In the genomic region with DNA sequence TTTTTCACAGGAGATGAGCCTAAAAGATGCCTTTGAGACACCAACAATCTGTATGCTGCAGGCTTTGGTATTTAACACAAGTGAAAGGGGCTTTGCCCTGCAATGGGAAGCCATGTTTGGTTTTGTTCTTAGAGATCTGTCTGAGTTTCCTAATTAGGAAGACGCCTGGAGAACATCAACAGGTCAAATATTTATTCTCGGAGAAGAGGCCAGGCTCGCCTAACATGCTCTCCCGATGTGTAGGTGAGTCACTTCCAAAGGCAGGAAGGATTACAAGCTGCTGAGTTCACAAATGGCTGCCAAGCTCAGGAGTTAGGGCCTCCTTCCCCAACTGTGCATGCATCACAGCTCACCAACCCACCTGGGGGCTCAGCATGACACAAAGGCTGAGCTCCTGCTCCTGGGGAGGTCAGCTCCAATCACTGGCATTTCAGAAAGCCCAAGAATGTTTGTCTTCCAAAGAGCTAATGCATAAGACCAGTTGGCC, we compare ENCODE assay signal across 13 cellular contexts.
DNase-seq lines count a peak whose midpoint lies in the region; ATAC-seq, FAIRE-seq and TF ChIP-seq lines count a peak whose summit lies in the region.
"Had no signal": no experiment of that assay in that cellular context is flagged by ENCODE, and none has a peak within 500 bp of the region (broad histone marks: within the 10 kb centered on the region; RNA-seq: fewer than 3 reads in every experiment).

No MANE protein-coding gene starts in this region.

- H3K36me3 ChIP-seq in heart left ventricle (no peaks in the 10 kb centered on the region), right atrium auricular region (no peaks in the 10 kb centered on the region), lower lobe of right lung (no peaks in the 10 kb centered on the region), vagina (no peaks in the 10 kb centered on the region)
- H3K36me3 ChIP-seq: BE2C had no signal

- H3K4me1 ChIP-seq in heart left ventricle, result peaks cover 0 to 20% (median 8%) of the 10 kb centered on the region in 12 donors
- H3K4me1 ChIP-seq in right atrium auricular region, result peaks cover 0 to 15% of the 10 kb centered on the region in 2 donors
- peaks cover 35% of the 10 kb centered on the region for H3K4me1 ChIP-seq in lower lobe of right lung
- H3K4me1 ChIP-seq in vagina, result peaks cover 35% of the 10 kb centered on the region

- H3K27me3 Mint-ChIP-seq in chondrocyte (ENCODE audit: low read depth) (no peaks in the 10 kb centered on the region), endothelial cell (ENCODE audit: unreplicated experiment) (peaks cover 4% of the 10 kb centered on the region)
- H3K27me3 Mint-ChIP-seq: dendritic cell treated with granulocyte-macrophage colony-stimulating factor and Interleukin-4, amounts not matched to agents 40 ng/mL and 50 ng/mL, for 4 days had no signal

- no peaks in the 10 kb centered on the region for H3K9me3 Mint-ChIP-seq in chondrocyte (ENCODE audit: low read depth)
- H3K9me3 Mint-ChIP-seq in endothelial cell (ENCODE audit: unreplicated experiment), result no peaks in the 10 kb centered on the region
- H3K9me3 Mint-ChIP-seq: dendritic cell treated with granulocyte-macrophage colony-stimulating factor and Interleukin-4, amounts not matched to agents 40 ng/mL and 50 ng/mL, for 4 days had no signal

- no peak overlapping the region for H3K4me3 ChIP-seq in heart left ventricle
- H3K4me3 ChIP-seq in right atrium auricular region, result no peak overlapping the region
- H3K4me3 ChIP-seq in lower lobe of right lung, result no peak overlapping the region
- no peak overlapping the region for H3K4me3 ChIP-seq in vagina

- DNase-seq in heart left ventricle (no peak), right atrium auricular region (ENCODE audit: low spot score) (no peak), chondrocyte (ENCODE audit: low spot score) (no peak), lower lobe of right lung (no peak), vagina (ENCODE audit: extremely low spot score in 2 of 2) (no peak), H54 (ENCODE audit: insufficient read length, low spot score) (no peak), endothelial cell (ENCODE audit: low spot score) (no peak)
- DNase-seq in stimulated activated CD4-positive, alpha-beta T cell treated with anti-CD3 and anti-CD28 coated beads, Interleukin-2, amount 100 ng/mL, for 24 hours, result no peak
- DNase-seq: activated CD8-positive, alpha-beta memory T cell treated with anti-CD3 and anti-CD28 coated beads for 24 hours; BE2C; Kasumi-1 had no signal

- ATAC-seq in heart left ventricle (peak in 3 of 4 donors; percentile 17 to 28 (median 21)), lower lobe of right lung (peak; percentile 73 to 86)

- H3K36me3 Mint-ChIP-seq in chondrocyte (ENCODE audit: low read depth) (no peaks in the 10 kb centered on the region), endothelial cell (ENCODE audit: low read depth, unreplicated experiment) (no peaks in the 10 kb centered on the region)

- H3K27ac ChIP-seq in heart left ventricle (peak overlapping the region in 1 of 12 donors; percentile 75), right atrium auricular region (no peak overlapping the region), lower lobe of right lung (peak overlapping the region; percentile 81), vagina (peak overlapping the region; percentile 49)

- intact Hi-C loops in heart left ventricle (cut with DNase I), result no loop called here
- intact Hi-C loops in lower lobe of right lung (cut with DNase I), result no loop called here
- intact Hi-C loops in vagina (cut with DNase I), result no loop called here

- H3K9me3 ChIP-seq in heart left ventricle (no peaks in the 10 kb centered on the region), right atrium auricular region (no peaks in the 10 kb centered on the region), lower lobe of right lung (no peaks in the 10 kb centered on the region), vagina (no peaks in the 10 kb centered on the region)
- H3K9me3 ChIP-seq: BE2C had no signal

- H3K4me3 Mint-ChIP-seq in chondrocyte (ENCODE audit: unreplicated experiment) (no peak overlapping the region), endothelial cell (ENCODE audit: unreplicated experiment) (no peak overlapping the region)
- H3K4me3 Mint-ChIP-seq: dendritic cell treated with granulocyte-macrophage colony-stimulating factor and Interleukin-4, amounts not matched to agents 40 ng/mL and 50 ng/mL, for 4 days had no signal

- no peak for FAIRE-seq in H54 (lab: Jason Lieb, UNC)
- FAIRE-seq: GM18507 had no signal

- TF ChIP-seq CTCF in heart left ventricle (IDR thresholded peaks at IDR 0.05), result no peak
- no peak for TF ChIP-seq CTCF in right atrium auricular region (IDR thresholded peaks at IDR 0.05)
- no peak for TF ChIP-seq CTCF in chondrocyte (IDR thresholded peaks at IDR 0.05)
- TF ChIP-seq CTCF in lower lobe of right lung (IDR thresholded peaks at IDR 0.05), result no peak
- no peak for TF ChIP-seq CTCF in vagina (IDR thresholded peaks at IDR 0.05)
- no peak for TF ChIP-seq CTCF in endothelial cell (IDR thresholded peaks at IDR 0.05; ENCODE audit: unreplicated experiment)

- TF ChIP-seq POLR2A in heart left ventricle (IDR thresholded peaks at IDR 0.05), result no peak
- TF ChIP-seq POLR2A in vagina (IDR thresholded peaks at IDR 0.05), result no peak
- TF ChIP-seq POLR2A in H54 (IDR thresholded peaks at IDR 0.05; ENCODE audit: low read depth, low read length), result no peak

- H3K4me1 Mint-ChIP-seq in chondrocyte (ENCODE audit: low read depth), result peaks cover 79% of the 10 kb centered on the region
- peaks cover 43% of the 10 kb centered on the region for H3K4me1 Mint-ChIP-seq in endothelial cell (ENCODE audit: unreplicated experiment)

- WGBS in heart left ventricle, 4 donors, result 55 to 79% (median 61%) methylated on average over 2 to 4 of the region's 4 CpGs

- H3K27me3 ChIP-seq in heart left ventricle (no peaks in the 10 kb centered on the region), right atrium auricular region (no peaks in the 10 kb centered on the region), lower lobe of right lung (ENCODE audit: low read depth) (no peaks in the 10 kb centered on the region), vagina (no peaks in the 10 kb centered on the region)
- H3K27me3 ChIP-seq: BE2C had no signal

- peak overlapping the region; percentile 95 for H3K27ac Mint-ChIP-seq in chondrocyte (ENCODE audit: unreplicated experiment)
- H3K27ac Mint-ChIP-seq in endothelial cell (ENCODE audit: unreplicated experiment), result no peak overlapping the region
- H3K27ac Mint-ChIP-seq: dendritic cell treated with granulocyte-macrophage colony-stimulating factor and Interleukin-4, amounts not matched to agents 40 ng/mL and 50 ng/mL, for 4 days had no signal

Comparison
In these comparisons a context has a peak if more than half of its experiments do, and no peak if none do; other contexts are left out.
1. H3K27ac ChIP-seq: peak in lower lobe of right lung (single experiment) and vagina (single experiment); none in right atrium auricular region (0 of 2).